In the genomic region with DNA sequence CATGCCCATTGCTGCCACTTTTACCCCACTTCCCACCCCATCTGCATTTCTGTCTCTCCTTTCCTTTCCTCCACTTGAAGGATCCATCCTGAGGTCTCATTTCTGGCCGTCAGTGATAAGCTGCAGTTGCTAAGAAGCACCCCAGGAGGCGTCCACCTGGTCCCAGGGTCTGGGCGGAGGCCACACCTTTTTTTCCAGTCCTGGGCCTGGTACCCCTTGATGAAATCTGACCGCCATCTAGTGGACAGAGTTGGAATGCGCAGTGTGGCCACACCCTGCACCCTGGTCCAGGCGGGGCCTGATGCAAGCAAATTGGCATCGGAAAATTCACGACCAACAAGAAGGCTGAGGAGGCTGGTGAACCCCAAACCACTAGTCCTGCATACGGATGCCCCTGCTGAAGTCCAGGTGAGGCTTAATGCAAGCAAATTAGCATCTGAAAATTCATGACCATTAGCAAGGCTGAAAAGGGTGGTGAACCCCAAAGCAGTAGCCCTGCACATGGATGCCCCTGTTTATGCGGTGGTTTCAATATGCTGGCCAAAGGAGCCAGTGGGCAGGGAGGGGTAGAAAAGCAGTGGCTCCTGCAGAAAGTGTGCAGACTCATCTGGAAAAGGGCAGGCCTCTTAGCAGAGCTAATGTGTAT, we compare ENCODE assay signal across 8 cellular contexts.
A peak's percentile ranks its signal among the peaks of the same experiment; 100 is the strongest.
DNase-seq lines count a peak whose midpoint lies in the region; ATAC-seq lines count a peak whose summit lies in the region.

No MANE protein-coding gene starts in this region.

- no peaks in the 10 kb centered on the region for H3K36me3 ChIP-seq in effector memory CD4-positive, alpha-beta T cell (ENCODE audit: control insufficient read depth, insufficient read depth, low read length)

- no peaks in the 10 kb centered on the region for H3K9me3 ChIP-seq in effector memory CD4-positive, alpha-beta T cell (ENCODE audit: control insufficient read depth, low read length)

- H3K4me1 ChIP-seq in effector memory CD4-positive, alpha-beta T cell (ENCODE audit: control insufficient read depth, insufficient read depth, low read length, poor library complexity, severe bottlenecking), result no peaks in the 10 kb centered on the region

- no peak overlapping the region for H3K4me3 ChIP-seq in effector memory CD4-positive, alpha-beta T cell (ENCODE audit: insufficient read depth, low read depth, low read length, poor library complexity, severe bottlenecking)

- peak; percentile 42 for DNase-seq in CMK (ENCODE audit: low read depth)
- peak; percentile 63 for DNase-seq in NCI-H510A treated with DMSO at 0.1 percent for 48 hours (lab: John Stamatoyannopoulos, UW)
- peak; percentile 84 to 88 for DNase-seq in activated CD4-positive, alpha-beta T cell treated with anti-CD3 and anti-CD28 coated beads, Interleukin-2, amount 50 U/mL, for 48 hours
- DNase-seq in effector memory CD4-positive, alpha-beta T cell, result peak; percentile 25 to 41 (median 28)
- DNase-seq in midbrain (lab: John Stamatoyannopoulos, UW), result peak; percentile 1
- DNase-seq in stimulated activated CD8-positive, alpha-beta memory T cell treated with anti-CD3 and anti-CD28 coated beads, Interleukin-7, amount 100 ng/mL, for 24 hours (ENCODE audit: low read depth), result peak; percentile 39

- no peak overlapping the region for H3K27ac ChIP-seq in effector memory CD4-positive, alpha-beta T cell (ENCODE audit: insufficient read depth, low read length, poor library complexity, severe bottlenecking)

- ATAC-seq in GM19324 (IDR thresholded peaks at IDR 0.05; ENCODE audit: low FRiP score, unreplicated experiment) (peak; percentile 98), HG03342 (IDR thresholded peaks at IDR 0.05; ENCODE audit: unreplicated experiment) (peak; percentile 98)

- H3K27me3 ChIP-seq in effector memory CD4-positive, alpha-beta T cell (replicated peaks; ENCODE audit: control insufficient read depth, insufficient read depth, low read length, poor library complexity, severe bottlenecking), result no peaks in the 10 kb centered on the region

Comparison
In these comparisons a context has a peak if more than half of its experiments do, and no peak if none do; other contexts are left out.
1. DNase-seq: peak in every context shown above with its lines; median percentile 86 in activated CD4-positive, alpha-beta T cell treated with anti-CD3 and anti-CD28 coated beads, Interleukin-2, amount 50 U/mL, for 48 hours; 63 in NCI-H510A treated with DMSO at 0.1 percent for 48 hours; 42 in CMK; 39 in stimulated activated CD8-positive, alpha-beta memory T cell treated with anti-CD3 and anti-CD28 coated beads, Interleukin-7, amount 100 ng/mL, for 24 hours; 28 in effector memory CD4-positive, alpha-beta T cell; 1 in midbrain.